ENCODE assay signal across 28 cellular contexts in the genomic region with DNA sequence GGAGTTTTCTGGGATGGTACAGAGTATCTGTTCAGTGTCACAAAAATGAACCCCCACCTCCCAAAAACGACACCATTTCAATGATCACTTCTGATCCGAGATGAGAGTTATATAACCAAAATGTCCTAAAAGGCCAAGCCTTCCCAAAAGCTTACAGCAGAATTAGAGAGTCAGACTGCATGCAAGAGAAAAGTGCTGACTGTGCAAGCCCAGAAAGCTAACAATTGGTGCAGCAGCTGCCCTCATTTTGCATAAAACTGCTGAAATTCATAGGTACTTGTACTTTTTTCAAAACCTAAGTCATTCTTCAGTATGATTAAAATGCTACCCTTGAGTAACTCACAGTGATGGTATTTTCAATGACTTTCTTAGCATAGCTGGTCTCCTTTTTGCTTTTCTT.
DNase-seq lines count a peak whose midpoint lies in the region; ATAC-seq, FAIRE-seq and TF ChIP-seq lines count a peak whose summit lies in the region.
"Had no signal": no experiment of that assay in that cellular context is flagged by ENCODE, and none has a peak within 500 bp of the region (broad histone marks: within the 10 kb centered on the region; RNA-seq: fewer than 3 reads in every experiment).

No MANE protein-coding gene starts in this region.

- FAIRE-seq in HepG2 (lab: Jason Lieb, UNC) (no peak), H54 (lab: Jason Lieb, UNC) (peak; percentile 75), H1 (lab: Jason Lieb, UNC) (no peak)
- FAIRE-seq: GM12878, GM12892, GM18507 had no signal

- H3K4me2 ChIP-seq in HepG2 (ENCODE audit: low read depth, low read length): no peak overlapping the region
- H3K4me2 ChIP-seq in H1 (ENCODE audit: insufficient read depth in 1 of 2, low read depth in 2 of 2, low read length in 2 of 2): no peak overlapping the region
- H3K4me2 ChIP-seq: BLaER1 had no signal

- POLR2A ChIA-PET in HepG2 (lab: Yijun Ruan, JAX) (no interaction called here), WTC11 (lab: Charles Lee) (no interaction called here), H1 (lab: Charles Lee; ENCODE audit: partially characterized antibody) (no interaction called here)

- no peaks in the 10 kb centered on the region for H3K9me3 Mint-ChIP-seq in WTC11

- no peak overlapping the region for H2BK5ac ChIP-seq in H1 (ENCODE audit: low read depth, low read length)

- H2BK120ac ChIP-seq in H1 (replicated peaks; ENCODE audit: low read depth, low read length): no peak overlapping the region

- H3K23ac ChIP-seq in H1 (ENCODE audit: insufficient read length): no peak overlapping the region

- H3K9ac ChIP-seq in HepG2 (ENCODE audit: insufficient read depth, low read depth, low read length): no peak overlapping the region
- H3K9ac ChIP-seq in H1 (replicated peaks in 1 of 4; ENCODE audit: extremely low read depth in 1 of 4, low read depth in 3 of 4, low read length in 3 of 4): no peak overlapping the region
- H3K9ac ChIP-seq: BLaER1 had no signal

- no peak overlapping the region for H2AK5ac ChIP-seq in H1 (ENCODE audit: low read depth, low read length)

- H3K56ac ChIP-seq in H1 (replicated peaks; ENCODE audit: insufficient read length, low read depth, low read length): no peak overlapping the region

- H3K27me3 ChIP-seq in HepG2 (ENCODE audit: control insufficient read depth in 1 of 2, insufficient read depth in 2 of 2, low read length in 2 of 2): no peaks in the 10 kb centered on the region
- H3K27me3 ChIP-seq in right lobe of liver: no peaks in the 10 kb centered on the region
- no peaks in the 10 kb centered on the region for H3K27me3 ChIP-seq in H1 (replicated peaks in 1 of 4; ENCODE audit: control insufficient read depth in 3 of 4, extremely low read depth in 1 of 4, insufficient read depth in 3 of 4, low read length in 3 of 4)
- H3K27me3 ChIP-seq: BE2C, BLaER1 had no signal

- H3K4me3 ChIP-seq in HepG2 (replicated peaks in 1 of 3; ENCODE audit: insufficient read depth in 1 of 3, low read depth in 2 of 3, low read length in 3 of 3) (no peak overlapping the region), right lobe of liver (no peak overlapping the region), H1 (ENCODE audit: extremely low read depth in 1 of 4, insufficient read depth in 2 of 4, low read depth in 3 of 4, low read length in 4 of 4) (no peak overlapping the region)
- H3K4me3 ChIP-seq: BLaER1, GM12878 had no signal

- no peaks in the 10 kb centered on the region for H3K27me3 Mint-ChIP-seq in WTC11 (ENCODE audit: low read depth)
- H3K27me3 Mint-ChIP-seq: CD4-positive, alpha-beta memory T cell; CD4-positive, CD25-positive, alpha-beta regulatory T cell; CD8-positive, alpha-beta memory T cell had no signal

- no peak overlapping the region for H2BK12ac ChIP-seq in H1 (ENCODE audit: low read depth, low read length)

- no peak overlapping the region for H2BK15ac ChIP-seq in H1 (ENCODE audit: low read length)

- H3K4me1 Mint-ChIP-seq in WTC11: peaks cover 29% of the 10 kb centered on the region
- H3K4me1 Mint-ChIP-seq: CD14-positive monocyte; CD4-positive, alpha-beta memory T cell; CD4-positive, CD25-positive, alpha-beta regulatory T cell; CD8-positive, alpha-beta memory T cell had no signal

- H3K9me3 ChIP-seq in HepG2 (ENCODE audit: low read length): no peaks in the 10 kb centered on the region
- no peaks in the 10 kb centered on the region for H3K9me3 ChIP-seq in right lobe of liver
- H3K9me3 ChIP-seq in H1 (ENCODE audit: insufficient read depth in 2 of 2, low read depth in 1 of 2, low read length in 1 of 2): no peaks in the 10 kb centered on the region
- H3K9me3 ChIP-seq: BE2C, BLaER1 had no signal

- H2BK20ac ChIP-seq in H1 (ENCODE audit: low read length): no peak overlapping the region

- no peak overlapping the region for H3K14ac ChIP-seq in H1 (ENCODE audit: insufficient read length)

- H2AFZ ChIP-seq in HepG2 (ENCODE audit: low read length) (no peak overlapping the region), H1 (ENCODE audit: low read length) (no peak overlapping the region)

- no peaks in the 10 kb centered on the region for H3K4me1 ChIP-seq in HepG2 (ENCODE audit: insufficient read depth, low read length)
- H3K4me1 ChIP-seq in right lobe of liver: no peaks in the 10 kb centered on the region
- peaks cover 0 to 7% (median 2%) of the 10 kb centered on the region in 4 experiments; a peak in 3 of 7 replicates for H3K4me1 ChIP-seq in H1 (replicated peaks in 1 of 4; ENCODE audit: control insufficient read depth in 3 of 4, insufficient read depth in 4 of 4, low read length in 3 of 4)
- H3K4me1 ChIP-seq: BLaER1 had no signal

- no peak overlapping the region for H4K8ac ChIP-seq in H1 (ENCODE audit: extremely low read depth, insufficient read depth, low read length)

- H3K4ac ChIP-seq in H1 (replicated peaks; ENCODE audit: insufficient read length, low read depth, low read length): no peak overlapping the region

- H3K79me2 ChIP-seq in HepG2 (ENCODE audit: insufficient read depth, low read length) (no peaks in the 10 kb centered on the region), H1 (ENCODE audit: control insufficient read depth in 1 of 2, insufficient read depth in 2 of 2, low read length in 2 of 2) (no peaks in the 10 kb centered on the region)

- intact Hi-C loops in HepG2 (cut with micrococcal nuclease; ENCODE audit: unreplicated experiment): no loop called here
- intact Hi-C loops in right lobe of liver (cut with DNase I): no loop called here

- H3K79me1 ChIP-seq in H1 (ENCODE audit: low read depth, low read length): no peaks in the 10 kb centered on the region

- no peak overlapping the region for H4K91ac ChIP-seq in H1 (replicated peaks; ENCODE audit: insufficient read length, low read length)

- no peak overlapping the region for H3K18ac ChIP-seq in H1 (ENCODE audit: extremely low read depth, low read length)

- no peaks in the 10 kb centered on the region for H4K20me1 ChIP-seq in HepG2 (ENCODE audit: insufficient read depth, low read length)
- no peaks in the 10 kb centered on the region for H4K20me1 ChIP-seq in H1 (replicated peaks in 1 of 2; ENCODE audit: control insufficient read depth in 1 of 2, insufficient read depth in 2 of 2, low read length in 2 of 2)
- H4K20me1 ChIP-seq: BLaER1 had no signal

- TF ChIP-seq POLR2A in HepG2 (IDR thresholded peaks at IDR 0.05; ENCODE audit: insufficient read depth in 1 of 2, low read depth in 2 of 2, low read length in 2 of 2) (no peak), right lobe of liver (IDR thresholded peaks at IDR 0.05) (no peak), H54 (IDR thresholded peaks at IDR 0.05; ENCODE audit: low read depth, low read length) (no peak), H1 (IDR thresholded peaks at IDR 0.05; ENCODE audit: control extremely low read depth in 1 of 2, low read depth in 2 of 2, low read length in 2 of 2) (no peak)

- TF ChIP-seq CTCF in HepG2 (CRISPR knock-in tag; IDR thresholded peaks at IDR 0.05) (no peak), right lobe of liver (IDR thresholded peaks at IDR 0.05) (no peak), WTC11 (IDR thresholded peaks at IDR 0.05) (no peak), H1 (IDR thresholded peaks at IDR 0.05; ENCODE audit: control extremely low read depth in 1 of 3, insufficient read depth in 1 of 3, low read depth in 1 of 3, low read length in 3 of 3) (no peak)

- TF ChIP-seq EP300 in HepG2 (IDR thresholded peaks at IDR 0.05; ENCODE audit: low read depth in 2 of 2, low read length in 2 of 2) (no peak), HepG2 (CRISPR knock-in tag; IDR thresholded peaks at IDR 0.05; ENCODE audit: borderline replicate concordance) (no peak), H1 (IDR thresholded peaks at IDR 0.05; ENCODE audit: borderline replicate concordance in 1 of 2, low read depth in 2 of 2, low read length in 2 of 2) (no peak)

- no peak overlapping the region for H3K27ac ChIP-seq in HepG2 (ENCODE audit: extremely low read length, insufficient read depth, low read length)
- no peak overlapping the region for H3K27ac ChIP-seq in right lobe of liver
- no peak overlapping the region for H3K27ac ChIP-seq in H1 (ENCODE audit: low read depth, low read length)
- H3K27ac ChIP-seq: 22Rv1, BLaER1 had no signal

- CTCF ChIA-PET in HepG2 (lab: Yijun Ruan, JAX; ENCODE audit: low intra/inter-chr PET ratio, low total read pairs) (no interaction called here), WTC11 (lab: Charles Lee) (no interaction called here), H1 (lab: Charles Lee; ENCODE audit: partially characterized antibody) (interaction anchor here (1.0 to 1.9 kb wide), 4 partner anchors 9 to 13 kb away, joined by 3 to 11 read pairs (median 6); no protein-coding TSS in a partner anchor)

- WGBS in HepG2 (ENCODE audit: low lambda C conversion rate): 0% methylated on average over 2 of the region's 2 CpGs
- 16% methylated on average over 2 of the region's 2 CpGs for WGBS in right lobe of liver (ENCODE audit: insufficient coverage, low coverage, low lambda C conversion rate, missing lambda C conversion rate)
- WGBS in H1 (ENCODE audit: extremely low coverage in 1 of 2, insufficient coverage in 1 of 2, insufficient read length in 1 of 2, insufficient replicate concordance in 2 of 2, low coverage in 1 of 2, low lambda C conversion rate in 2 of 2, missing lambda C conversion rate in 1 of 2), 2 experiments: 76% methylated on average over 2 of the region's 2 CpGs; no CpG with 5 or more reads in 1 of the 2 experiments

- no peak overlapping the region for H3K4me3 Mint-ChIP-seq in WTC11
- H3K4me3 Mint-ChIP-seq: CD14-positive monocyte; CD4-positive, alpha-beta memory T cell; CD4-positive, CD25-positive, alpha-beta regulatory T cell; CD8-positive, alpha-beta memory T cell had no signal

- no peak overlapping the region for H4K5ac ChIP-seq in H1 (ENCODE audit: insufficient read length, low read depth, low read length)

- no peaks in the 10 kb centered on the region for H3K23me2 ChIP-seq in H1 (ENCODE audit: low read depth, low read length)

- no peak overlapping the region for H3K27ac Mint-ChIP-seq in WTC11
- H3K27ac Mint-ChIP-seq: CD14-positive monocyte; CD4-positive, alpha-beta memory T cell; CD4-positive, CD25-positive, alpha-beta regulatory T cell; CD8-positive, alpha-beta memory T cell had no signal

- no peak for DNase-seq in HepG2 (ENCODE audit: low spot score)
- DNase-seq in right lobe of liver: no peak
- DNase-seq in H54 (ENCODE audit: insufficient read length, low spot score): no peak
- no peak for DNase-seq in WTC11 (ENCODE audit: low spot score)
- DNase-seq in H1 (ENCODE audit: low read depth in 1 of 2, low spot score in 2 of 2): no peak
- no peak for DNase-seq in NCI-H2171 (lab: John Stamatoyannopoulos, UW)
- DNase-seq in pons (ENCODE audit: low spot score): no peak
- DNase-seq: ACHN; BE2C; C1 segment of cervical spinal cord; CD4-positive, alpha-beta memory T cell; CD4-positive, CD25-positive, alpha-beta regulatory T cell; CD8-positive, alpha-beta memory T cell; COR-L47; DMS 273 treated with DMSO at 0.1 percent for 48 hours; DMS153; DMS53; DMS79; DND-41; EL; GDM1 had no signal

- H3K36me3 ChIP-seq in HepG2 (replicated peaks in 1 of 2; ENCODE audit: control insufficient read depth in 1 of 2, insufficient read depth in 2 of 2, low read length in 2 of 2) (no peaks in the 10 kb centered on the region), right lobe of liver (no peaks in the 10 kb centered on the region), H1 (ENCODE audit: control insufficient read depth in 2 of 4, insufficient read depth in 4 of 4, low read length in 3 of 4) (no peaks in the 10 kb centered on the region)
- H3K36me3 ChIP-seq: BE2C, BLaER1 had no signal

- in situ Hi-C loops in HepG2 (cut with HindIII; ENCODE audit: extremely low pct_ligation_motif_present, low pct_unique_long_range_greater_than_20kb): no loop called here

- ATAC-seq in HepG2 (no peak), right lobe of liver (no peak), WTC11 (0 out of 2 replicates have a peak, but pooled peaks have one; percentile 20), HG03378 (IDR thresholded peaks at IDR 0.05; ENCODE audit: unreplicated experiment) (no peak)
- ATAC-seq: GM12878 had no signal

- TF ChIP-seq RAD21 in HepG2 (CRISPR knock-in tag; IDR thresholded peaks at IDR 0.05) (no peak), H1 (IDR thresholded peaks at IDR 0.05 in 1 of 2, conservative IDR thresholded peaks at IDR 0.05 in 1 of 2; ENCODE audit: low read depth in 2 of 2, low read length in 2 of 2) (no peak)

- H3K36me3 Mint-ChIP-seq in WTC11: no peaks in the 10 kb centered on the region
- H3K36me3 Mint-ChIP-seq: CD14-positive monocyte; CD4-positive, alpha-beta memory T cell; CD4-positive, CD25-positive, alpha-beta regulatory T cell; CD8-positive, alpha-beta memory T cell had no signal

- no TSS peak for BruUV-seq in HepG2 (replicated peaks; lab: Mats Ljungman, UMichigan)
